In the genomic region with DNA sequence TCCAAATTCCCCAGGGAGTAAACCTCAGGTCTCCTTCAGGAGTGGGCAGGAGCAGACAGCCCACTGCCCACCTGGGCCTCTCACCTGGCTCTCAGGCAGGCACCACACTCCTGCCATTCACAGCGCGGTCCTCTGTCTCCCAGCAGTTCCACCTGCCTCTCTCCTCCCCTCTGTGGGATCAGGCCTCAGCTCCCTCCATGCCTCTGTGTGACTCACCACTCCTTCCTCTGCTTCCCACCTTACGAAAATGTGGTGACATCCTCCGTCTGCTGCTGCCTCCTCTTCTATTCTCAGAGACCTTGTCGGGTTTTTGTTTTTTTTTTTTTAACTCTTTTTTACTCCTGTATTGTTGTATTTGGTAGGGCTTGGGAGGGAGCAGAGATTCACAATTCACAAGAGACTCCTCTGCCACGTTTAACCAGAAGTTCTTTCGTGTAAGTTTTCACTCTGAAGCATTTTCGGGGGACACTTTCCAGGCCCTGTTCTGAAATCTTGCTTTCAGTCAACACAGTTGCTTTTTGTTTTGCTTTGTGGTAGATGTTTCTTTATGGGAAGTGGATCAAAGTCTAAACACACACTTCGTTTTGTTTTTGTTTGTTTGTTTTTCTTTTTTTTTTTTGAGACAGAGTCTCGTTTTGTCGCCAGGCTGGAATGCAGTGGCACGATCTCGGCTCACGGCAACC, we compare ENCODE assay signal across 1 cellular context.
TF ChIP-seq lines count a peak whose summit lies in the region.

No MANE protein-coding gene starts in this region.

TF ChIP-seq in K562, 482 proteins besides CTCF, POLR2A, EP300 and RAD21 (continued from another document):
- no peak for TF ChIP-seq PTTG1 (tag; IDR thresholded peaks at IDR 0.05; ENCODE audit: low read depth)
- TF ChIP-seq JUND (IDR thresholded peaks at IDR 0.05; ENCODE audit: borderline replicate concordance, low read depth, low read length) = peak; percentile 21; the same call in 1 of the 2 replicates
- TF ChIP-seq JUND (tag; IDR thresholded peaks at IDR 0.05; ENCODE audit: borderline replicate concordance, low read depth, low read length) = no peak
